7 cellular contexts compared by ENCODE assay signal in genomic region chr3:130043694-130044093, GRCh38. TPM values are rescaled to one million over a fixed set of nuclear protein-coding genes. Genes with fewer than 3 reads are reported as not detected.
"Had no signal": no experiment of that assay in that cellular context is flagged by ENCODE, and none has a peak within 500 bp of the region (broad histone marks: within the 10 kb centered on the region; RNA-seq: fewer than 3 reads in every experiment).

No MANE protein-coding gene starts in this region.

RNA-seq across cellular contexts. Expression of gene ALG1L2, which starts 37.9 kb away (rescaled TPM):
- total RNA-seq: activated T-helper 2 cell treated with anti-CD3 and anti-CD28 coated beads, Interferon-gamma antibody, Interleukin-2, Interleukin-4, amounts not matched to agents 10 μg/mL and 5 μg/mL and 100 μg/mL, durations not matched to agents 14 hours and 24 hours and 36 hours; ascending aorta; bronchial epithelial cell; cardiac septum; T-helper 1 cell treated with Interleukin-12 subunit alpha and Interleukin-12 subunit beta and Interleukin-4 antibody, amounts not matched to agents 30 ng/mL and 1 ng/mL, for 36 hours; T-helper 2 cell treated with Interferon-gamma antibody and Interleukin-4, amounts not matched to agents 100 ng/mL and 5 ng/mL, for 36 hours had no signal
- polyA plus RNA-seq: adipose tissue had no signal
